Comparison of ENCODE assay signal across 18 cellular contexts in genomic region chr18:78612801-78613200, GRCh38.
DNase-seq lines count a peak whose midpoint lies in the region; ATAC-seq, FAIRE-seq and TF ChIP-seq lines count a peak whose summit lies in the region.
"Had no signal": no experiment of that assay in that cellular context is flagged by ENCODE, and none has a peak within 500 bp of the region (broad histone marks: within the 10 kb centered on the region; RNA-seq: fewer than 3 reads in every experiment).

No MANE protein-coding gene starts in this region.

- ATAC-seq in HepG2 = no peak
- no peak for ATAC-seq in right lobe of liver
- ATAC-seq in GM21723 (IDR thresholded peaks at IDR 0.05; ENCODE audit: unreplicated experiment) = no peak
- ATAC-seq: CD8-positive, alpha-beta T cell; GM12878; HCT116 had no signal

- TF ChIP-seq POLR2A in HepG2 (IDR thresholded peaks at IDR 0.05; ENCODE audit: insufficient read depth in 1 of 2, low read depth in 2 of 2, low read length in 2 of 2) = no peak
- no peak for TF ChIP-seq POLR2A in right lobe of liver (IDR thresholded peaks at IDR 0.05)

- H3K36me3 ChIP-seq in HepG2 (replicated peaks in 1 of 2; ENCODE audit: control insufficient read depth in 1 of 2, insufficient read depth in 2 of 2, low read length in 2 of 2) (no peaks in the 10 kb centered on the region), right lobe of liver (no peaks in the 10 kb centered on the region)
- H3K36me3 ChIP-seq: BLaER1 treated with 17β-estradiol and CSF1 and Interleukin-3, amounts not matched to agents 10 nM and 100 nM had no signal

- H3K9ac ChIP-seq in HepG2 (ENCODE audit: insufficient read depth, low read depth, low read length) = no peak overlapping the region
- H3K9ac ChIP-seq: BLaER1 treated with 17β-estradiol and CSF1 and Interleukin-3, amounts not matched to agents 10 nM and 100 nM had no signal

- POLR2A ChIA-PET in HepG2 (lab: Yijun Ruan, JAX) = no interaction called here

- CTCF ChIA-PET in HepG2 (lab: Yijun Ruan, JAX; ENCODE audit: low intra/inter-chr PET ratio, low total read pairs) = no interaction called here

- BruUV-seq in HepG2 (replicated peaks; lab: Mats Ljungman, UMichigan) = no TSS peak

- H3K27me3 ChIP-seq in HepG2 (ENCODE audit: control insufficient read depth in 1 of 2, insufficient read depth in 2 of 2, low read length in 2 of 2) (peaks cover 0 to 8% of the 10 kb centered on the region in 2 experiments; a peak in 2 of 5 replicates), right lobe of liver (no peaks in the 10 kb centered on the region)
- H3K27me3 ChIP-seq: BLaER1 treated with 17β-estradiol and CSF1 and Interleukin-3, amounts not matched to agents 10 nM and 100 nM had no signal

- 9% methylated on average over 7 of the region's 13 CpGs for whole genome bisulfite sequencing in HepG2 (ENCODE audit: low lambda C conversion rate)
- WGBS in right lobe of liver (ENCODE audit: insufficient coverage, low coverage, low lambda C conversion rate, missing lambda C conversion rate) = 71% methylated on average over 8 of the region's 13 CpGs

- no peak for TF ChIP-seq CTCF in HepG2 (CRISPR knock-in tag; IDR thresholded peaks at IDR 0.05)
- no peak for TF ChIP-seq CTCF in right lobe of liver (IDR thresholded peaks at IDR 0.05)

- H3K4me3 ChIP-seq in HepG2 (replicated peaks in 1 of 3; ENCODE audit: insufficient read depth in 1 of 3, low read depth in 2 of 3, low read length in 3 of 3) = no peak overlapping the region
- H3K4me3 ChIP-seq in right lobe of liver = no peak overlapping the region
- H3K4me3 ChIP-seq: BLaER1 treated with 17β-estradiol and CSF1 and Interleukin-3, amounts not matched to agents 10 nM and 100 nM; GM12878 had no signal

- H2AFZ ChIP-seq in HepG2 (ENCODE audit: low read length) = no peak overlapping the region

- no peaks in the 10 kb centered on the region for H3K4me1 ChIP-seq in HepG2 (ENCODE audit: insufficient read depth, low read length)
- no peaks in the 10 kb centered on the region for H3K4me1 ChIP-seq in right lobe of liver

- intact Hi-C loops in HepG2 (cut with micrococcal nuclease; ENCODE audit: unreplicated experiment) = no loop called here
- intact Hi-C loops in right lobe of liver (cut with DNase I) = no loop called here

- in situ Hi-C loops in HepG2 (cut with HindIII; ENCODE audit: extremely low pct_ligation_motif_present, low pct_unique_long_range_greater_than_20kb) = no loop called here

- H3K9me3 ChIP-seq in HepG2 (ENCODE audit: low read length) (no peaks in the 10 kb centered on the region), right lobe of liver (no peaks in the 10 kb centered on the region)

- no peak overlapping the region for H3K4me2 ChIP-seq in HepG2 (ENCODE audit: low read depth, low read length)
- H3K4me2 ChIP-seq: BLaER1 treated with 17β-estradiol and CSF1 and Interleukin-3, amounts not matched to agents 10 nM and 100 nM had no signal

- TF ChIP-seq RAD21 in HepG2 (CRISPR knock-in tag; IDR thresholded peaks at IDR 0.05) = no peak

- TF ChIP-seq EP300 in HepG2 (IDR thresholded peaks at IDR 0.05; ENCODE audit: low read depth in 2 of 2, low read length in 2 of 2) (no peak), HepG2 (CRISPR knock-in tag; IDR thresholded peaks at IDR 0.05; ENCODE audit: borderline replicate concordance) (no peak)

- no peaks in the 10 kb centered on the region for H4K20me1 ChIP-seq in HepG2 (ENCODE audit: insufficient read depth, low read length)
- H4K20me1 ChIP-seq: BLaER1 treated with 17β-estradiol and CSF1 and Interleukin-3, amounts not matched to agents 10 nM and 100 nM had no signal

- no peak for DNase-seq in HepG2 (ENCODE audit: low spot score)
- DNase-seq in right lobe of liver = no peak
- peak; percentile 52 for DNase-seq in SW480 (ENCODE audit: low spot score)
- peak; percentile 47 for DNase-seq in islet precursor cell
- DNase-seq in ureter (ENCODE audit: low spot score) = peak; percentile 31
- DNase-seq in NCI-H774 (lab: John Stamatoyannopoulos, UW) = no peak
- DNase-seq in NCI-H1694 (lab: John Stamatoyannopoulos, UW) = no peak
- DNase-seq: Calu3; CD8-positive, alpha-beta T cell; DMS79 treated with DMSO at 0.1 percent for 48 hours; GF-D8; HFFc6; IMR-90 had no signal

- H3K79me2 ChIP-seq in HepG2 (ENCODE audit: insufficient read depth, low read length) = no peaks in the 10 kb centered on the region

- FAIRE-seq in HepG2 (lab: Jason Lieb, UNC) = no peak
- FAIRE-seq: GM12878 had no signal

- H3K27ac ChIP-seq in HepG2 (ENCODE audit: extremely low read length, insufficient read depth, low read length) (no peak overlapping the region), right lobe of liver (no peak overlapping the region)
- H3K27ac ChIP-seq: BLaER1 treated with 17β-estradiol and CSF1 and Interleukin-3, amounts not matched to agents 10 nM and 100 nM; HL-60 had no signal

TF ChIP-seq in HepG2, 621 proteins besides CTCF, POLR2A, EP300 and RAD21 (continues in another document):
- TF ChIP-seq ZNF552 (CRISPR knock-in tag; IDR thresholded peaks at IDR 0.05; ENCODE audit: borderline replicate concordance) (no peak), ZNF609 (CRISPR knock-in tag; IDR thresholded peaks at IDR 0.05; ENCODE audit: borderline replicate concordance) (no peak), ELK4 (CRISPR knock-in tag; IDR thresholded peaks at IDR 0.05; ENCODE audit: borderline replicate concordance) (no peak), THRA (CRISPR knock-in tag; IDR thresholded peaks at IDR 0.05; ENCODE audit: borderline replicate concordance) (no peak)

Comparison
In these comparisons a context has a peak if more than half of its experiments do, and no peak if none do; other contexts are left out.
1. DNase-seq: peak in SW480 (single experiment), islet precursor cell (single experiment) and ureter (single experiment); none in HepG2 (single experiment), right lobe of liver (0 of 3), NCI-H774 (single experiment) and NCI-H1694 (single experiment).